10 cellular contexts compared by ENCODE assay signal in genomic region chr14:104685216-104685997, GRCh38. TPM values are rescaled to one million over a fixed set of nuclear protein-coding genes. Genes with fewer than 3 reads are reported as not detected.
A peak's percentile ranks its signal among the peaks of the same experiment; 100 is the strongest.
DNase-seq lines count a peak whose midpoint lies in the region; ATAC-seq, FAIRE-seq and TF ChIP-seq lines count a peak whose summit lies in the region.
"Had no signal": no experiment of that assay in that cellular context is flagged by ENCODE, and none has a peak within 500 bp of the region (broad histone marks: within the 10 kb centered on the region; RNA-seq: fewer than 3 reads in every experiment).

No MANE protein-coding gene starts in this region.

- intact Hi-C loops in activated naive CD4-positive, alpha-beta T cell treated with anti-CD3 and anti-CD28 coated beads for 36 hours (cut with micrococcal nuclease) = no loop called here
- intact Hi-C loops in K562 (cut with micrococcal nuclease) (no loop called here), sciatic nerve (cut with DNase I) (no loop called here)

- no peaks in the 10 kb centered on the region for H3K9me1 ChIP-seq in K562 (ENCODE audit: control insufficient read depth, insufficient read depth, low read length)

- H3K4me1 Mint-ChIP-seq in activated naive CD4-positive, alpha-beta T cell treated with anti-CD3 and anti-CD28 coated beads, Interleukin-2, amount 10 ng/mL, durations not matched to agents 7 days and 5 days = peaks cover 44% of the 10 kb centered on the region
- H3K4me1 Mint-ChIP-seq in activated naive CD4-positive, alpha-beta T cell treated with anti-CD3 and anti-CD28 coated beads for 36 hours (ENCODE audit: low read depth) = peaks cover 23% of the 10 kb centered on the region

- 0% methylated on average over 1 of the region's 4 CpGs for WGBS in K562 (ENCODE audit: insufficient coverage, low coverage, missing lambda C conversion rate)

- no TSS peak for BruUV-seq in K562 (replicated peaks; lab: Mats Ljungman, UMichigan)

- no peak overlapping the region for H3K27ac ChIP-seq in K562 (ENCODE audit: extremely low read depth, low read depth, low read length)
- H3K27ac ChIP-seq: thoracic aorta had no signal

- in situ Hi-C loops in K562 (cut with MboI) = no loop called here

- TF ChIP-seq RAD21 in K562 (CRISPR knock-in tag; conservative IDR thresholded peaks at IDR 0.05 in 1 of 2, IDR thresholded peaks at IDR 0.05 in 1 of 2) = no peak

- no peak for ATAC-seq in K562
- no peak for ATAC-seq in sciatic nerve

- H3K36me3 ChIP-seq in K562 (ENCODE audit: control insufficient read depth, insufficient read depth, low read length) = no peaks in the 10 kb centered on the region
- H3K36me3 ChIP-seq: thoracic aorta had no signal

- TF ChIP-seq POLR2A in K562 (conservative IDR thresholded peaks at IDR 0.05) = no peak

- no peaks in the 10 kb centered on the region for H4K20me1 ChIP-seq in K562 (replicated peaks; ENCODE audit: control insufficient read depth, insufficient read depth, low read length)

- no peak for TF ChIP-seq EP300 in K562 (IDR thresholded peaks at IDR 0.05; ENCODE audit: low read length)

- CTCF ChIA-PET in activated naive CD4-positive, alpha-beta T cell treated with anti-CD3 and anti-CD28 coated beads, Interleukin-2, amount 10 ng/mL, durations not matched to agents 7 days and 5 days (lab: Charles Lee) = interaction anchor here (0.9 to 1.0 kb wide), 2 partner anchors 17 to 337 kb away, joined by 3 read pairs; no protein-coding TSS in a partner anchor
- CTCF ChIA-PET in activated naive CD4-positive, alpha-beta T cell treated with anti-CD3 and anti-CD28 coated beads for 36 hours (lab: Charles Lee) = interaction anchor here (0.7 to 1.2 kb wide), 2 partner anchors 24 to 249 kb away, joined by 3 to 4 read pairs; no protein-coding TSS in a partner anchor
- CTCF ChIA-PET in K562 (lab: Yijun Ruan, JAX; ENCODE audit: low intra/inter-chr PET ratio) = no interaction called here

- DNase-seq in activated naive CD4-positive, alpha-beta T cell treated with anti-CD3 and anti-CD28 coated beads, Interleukin-2, amount 10 ng/mL, durations not matched to agents 7 days and 5 days = peak; percentile 49
- DNase-seq in activated naive CD4-positive, alpha-beta T cell treated with anti-CD3 and anti-CD28 coated beads for 36 hours = no peak
- DNase-seq in NAMALWA (ENCODE audit: low spot score) (peak; percentile 54), K562 (ENCODE audit: extremely low read depth in 1 of 4, low spot score in 3 of 4) (no peak), sciatic nerve (ENCODE audit: low spot score) (peak; percentile 53), GOT3 (lab: John Stamatoyannopoulos, UW) (no peak), inferior parietal cortex (ENCODE audit: extremely low spot score) (no peak)
- no peak for DNase-seq in stimulated activated CD4-positive, alpha-beta T cell treated with anti-CD3 and anti-CD28 coated beads, Interleukin-12 subunit alpha, Interleukin-12 subunit beta, amount 100 ng/mL, for 4 hours
- DNase-seq: NCI-H146 had no signal

- peak in 2 of 3 experiments; percentile 30 to 37; a peak in 4 of 6 replicates for TF ChIP-seq CTCF in K562 (IDR thresholded peaks at IDR 0.05 in 2 of 3, conservative IDR thresholded peaks at IDR 0.05 in 1 of 3; ENCODE audit: insufficient read depth in 2 of 3, low read depth in 1 of 3, low read length in 3 of 3)

- POLR2A ChIA-PET in K562 (lab: Yijun Ruan, JAX) = no interaction called here

- no peak overlapping the region for H3K27ac Mint-ChIP-seq in activated naive CD4-positive, alpha-beta T cell treated with anti-CD3 and anti-CD28 coated beads, Interleukin-2, amount 10 ng/mL, durations not matched to agents 7 days and 5 days
- H3K27ac Mint-ChIP-seq in activated naive CD4-positive, alpha-beta T cell treated with anti-CD3 and anti-CD28 coated beads for 36 hours = no peak overlapping the region

- H3K36me3 Mint-ChIP-seq in activated naive CD4-positive, alpha-beta T cell treated with anti-CD3 and anti-CD28 coated beads, Interleukin-2, amount 10 ng/mL, durations not matched to agents 7 days and 5 days = peaks cover 1% of the 10 kb centered on the region
- H3K36me3 Mint-ChIP-seq in activated naive CD4-positive, alpha-beta T cell treated with anti-CD3 and anti-CD28 coated beads for 36 hours (ENCODE audit: low read depth) = no peaks in the 10 kb centered on the region

- H3K4me3 ChIP-seq in K562 = no peak overlapping the region
- H3K4me3 ChIP-seq: thoracic aorta had no signal

- FAIRE-seq in K562 (lab: Jason Lieb, UNC) = no peak

- no peak overlapping the region for H3K9ac ChIP-seq in K562 (ENCODE audit: insufficient read depth in 1 of 2, low read depth in 2 of 2, low read length in 2 of 2)

- no peak overlapping the region for H2AFZ ChIP-seq in K562 (ENCODE audit: low read depth, low read length)

- peaks cover 7% of the 10 kb centered on the region for H3K79me2 ChIP-seq in K562 (ENCODE audit: control insufficient read depth, insufficient read depth, low read length)

- no peaks in the 10 kb centered on the region for H3K9me3 ChIP-seq in K562 (replicated peaks; ENCODE audit: control insufficient read depth, insufficient read depth, low read depth, low read length)
- H3K9me3 ChIP-seq: thoracic aorta had no signal

- H3K4me2 ChIP-seq in K562 (ENCODE audit: insufficient read depth, low read length) = no peak overlapping the region

- H3K4me1 ChIP-seq in K562 (replicated peaks in 1 of 2; ENCODE audit: control insufficient read depth in 2 of 2, insufficient read depth in 2 of 2, low read length in 2 of 2) = peaks cover 10 to 57% of the 10 kb centered on the region in 2 experiments; a peak in 4 of 5 replicates

- H3K27me3 ChIP-seq in K562 (ENCODE audit: control insufficient read depth in 2 of 2, insufficient read depth in 2 of 2, low read length in 2 of 2) = no peaks in the 10 kb centered on the region

- peaks cover 56% of the 10 kb centered on the region for H3K27me3 Mint-ChIP-seq in activated naive CD4-positive, alpha-beta T cell treated with anti-CD3 and anti-CD28 coated beads, Interleukin-2, amount 10 ng/mL, durations not matched to agents 7 days and 5 days
- no peaks in the 10 kb centered on the region for H3K27me3 Mint-ChIP-seq in activated naive CD4-positive, alpha-beta T cell treated with anti-CD3 and anti-CD28 coated beads for 36 hours (ENCODE audit: low read depth)

- H3K4me3 Mint-ChIP-seq in activated naive CD4-positive, alpha-beta T cell treated with anti-CD3 and anti-CD28 coated beads, Interleukin-2, amount 10 ng/mL, durations not matched to agents 7 days and 5 days = no peak overlapping the region
- no peak overlapping the region for H3K4me3 Mint-ChIP-seq in activated naive CD4-positive, alpha-beta T cell treated with anti-CD3 and anti-CD28 coated beads for 36 hours

- no peaks in the 10 kb centered on the region for H3K9me3 Mint-ChIP-seq in activated naive CD4-positive, alpha-beta T cell treated with anti-CD3 and anti-CD28 coated beads, Interleukin-2, amount 10 ng/mL, durations not matched to agents 7 days and 5 days
- H3K9me3 Mint-ChIP-seq in activated naive CD4-positive, alpha-beta T cell treated with anti-CD3 and anti-CD28 coated beads for 36 hours = no peaks in the 10 kb centered on the region

TF ChIP-seq in K562, 482 proteins besides CTCF, POLR2A, EP300 and RAD21 (continues in another document):
- 0 out of 2 replicates have a peak, but pooled peaks have one; percentile 19 for TF ChIP-seq EGR1 (conservative IDR thresholded peaks at IDR 0.05)

RNA-seq across cellular contexts. Expression of gene INF2, which starts 4.0 kb away (rescaled TPM):
- 10 to 100 TPM; 50.7 to 50.9 TPM for total RNA-seq in activated naive CD4-positive, alpha-beta T cell treated with anti-CD3 and anti-CD28 coated beads for 36 hours
- total RNA-seq in K562 (2011; cell fraction: chromatin; rRNA removed; ENCODE audit: low replicate concordance) = 30.6 and 91.0 TPM in 2 replicates
- total RNA-seq in K562 (2011; cell fraction: nucleolus; rRNA removed) = 44.5 and 47.5 TPM in 2 replicates
- 33.6 and 37.9 TPM in 2 replicates for total RNA-seq in K562 (2011; cell fraction: nucleoplasm; rRNA removed)
- 24.9 and 28.8 TPM in 2 replicates for total RNA-seq in K562 (2014; rRNA removed)
- total RNA-seq in K562 (2014; rRNA removed; fragmentation: Illumina TruSeq; extraction: Trizol) = 2.8 and 4.4 TPM in 2 replicates
- 7.8 and 8.7 TPM in 2 replicates for total RNA-seq in K562 (2015; rRNA removed; fragmentation: Illumina TruSeq; extraction: Trizol)
- total RNA-seq in K562 (2021) = 30.7 and 31.3 TPM in 2 replicates
- 8.3 and 13.8 TPM in 2 replicates for polyA plus RNA-seq in K562 (2011; rRNA removed)
- polyA plus RNA-seq in K562 (2011; cell fraction: cytosol; rRNA removed) = 13.6 and 29.1 TPM in 2 replicates
- 35.1 and 63.6 TPM in 2 replicates for polyA plus RNA-seq in K562 (2011; cell fraction: nucleus; rRNA removed)
- polyA plus RNA-seq in K562 (2012) = 15.0 and 19.9 TPM in 2 replicates
- 7.2 and 12.4 TPM in 2 replicates for polyA plus RNA-seq in K562 (2014; fragmentation: Illumina TruSeq; extraction: Trizol)
- polyA plus RNA-seq in K562 (2014; fragmentation: Nextera tagmentation; extraction: Ambion mirVana) = 1 to 10 TPM in 1 of 2 experiments, under 1 TPM in 1; 0.56 to 1.4 TPM
- polyA plus RNA-seq in K562 (2014; rRNA removed) = 26.2 and 28.2 TPM in 2 replicates
- polyA minus RNA-seq in K562 (2011; rRNA and poly(A)+ RNA removed) = 3.5 and 6.1 TPM in 2 replicates
- polyA minus RNA-seq in K562 (2011; cell fraction: cytosol; rRNA and poly(A)+ RNA removed) = 8.0 and 13.7 TPM in 2 replicates
- 9.4 and 12.0 TPM in 2 replicates for polyA minus RNA-seq in K562 (2011; cell fraction: nucleus; rRNA and poly(A)+ RNA removed)
- total RNA-seq in sciatic nerve = 343 TPM

RNA-seq across cellular contexts. Expression of gene ADSS1, which starts 38.6 kb away (rescaled TPM):
- 1 to 10 TPM; 5.1 to 5.5 TPM for total RNA-seq in activated naive CD4-positive, alpha-beta T cell treated with anti-CD3 and anti-CD28 coated beads for 36 hours
- 17.1 and 35.0 TPM in 2 replicates for total RNA-seq in K562 (2011; cell fraction: chromatin; rRNA removed; ENCODE audit: low replicate concordance)
- 12.5 and 17.5 TPM in 2 replicates for total RNA-seq in K562 (2011; cell fraction: nucleolus; rRNA removed)
- total RNA-seq in K562 (2011; cell fraction: nucleoplasm; rRNA removed) = 16.8 and 20.0 TPM in 2 replicates
- total RNA-seq in K562 (2014; rRNA removed) (4.4 and 5.9 TPM in 2 replicates), K562 (2014; rRNA removed; fragmentation: Illumina TruSeq; extraction: Trizol) (2.0 and 2.2 TPM in 2 replicates), K562 (2015; rRNA removed; fragmentation: Illumina TruSeq; extraction: Trizol) (3.5 and 3.6 TPM in 2 replicates), K562 (2021) (4.2 and 4.9 TPM in 2 replicates), sciatic nerve (11.5 TPM)
- polyA plus RNA-seq in K562 (2011; rRNA removed) (4.2 and 5.2 TPM in 2 replicates), K562 (2014; fragmentation: Illumina TruSeq; extraction: Trizol) (3.9 and 4.3 TPM in 2 replicates), K562 (2014; fragmentation: Nextera tagmentation; extraction: Ambion mirVana) (under 1 TPM; 0.53 to 0.74 TPM), K562 (2014; rRNA removed) (3.6 and 5.3 TPM in 2 replicates)
- polyA plus RNA-seq in K562 (2011; cell fraction: cytosol; rRNA removed) = 2.7 and 4.0 TPM in 2 replicates
- polyA plus RNA-seq in K562 (2011; cell fraction: nucleus; rRNA removed) = 39.1 and 54.9 TPM in 2 replicates
- 6.0 and 16.4 TPM in 2 replicates for polyA plus RNA-seq in K562 (2012)
- polyA minus RNA-seq in K562 (2011; rRNA and poly(A)+ RNA removed) = 2.6 and 2.7 TPM in 2 replicates
- 1.3 and 1.6 TPM in 2 replicates for polyA minus RNA-seq in K562 (2011; cell fraction: cytosol; rRNA and poly(A)+ RNA removed)
- 6.4 and 9.8 TPM in 2 replicates for polyA minus RNA-seq in K562 (2011; cell fraction: nucleus; rRNA and poly(A)+ RNA removed)

Comparison
In these comparisons a context has a peak if more than half of its experiments do, and no peak if none do; other contexts are left out.
1. DNase-seq: peak in activated naive CD4-positive, alpha-beta T cell treated with anti-CD3 and anti-CD28 coated beads, Interleukin-2, amount 10 ng/mL, durations not matched to agents 7 days and 5 days (single experiment), NAMALWA (single experiment) and sciatic nerve (single experiment); none in activated naive CD4-positive, alpha-beta T cell treated with anti-CD3 and anti-CD28 coated beads for 36 hours (single experiment), K562 (0 of 4), stimulated activated CD4-positive, alpha-beta T cell treated with anti-CD3 and anti-CD28 coated beads, Interleukin-12 subunit alpha, Interleukin-12 subunit beta, amount 100 ng/mL, for 4 hours (single experiment), GOT3 (single experiment) and inferior parietal cortex (single experiment).